Comparison of ENCODE assay signal across 29 cellular contexts in genomic region chr2:126810001-126810400, GRCh38.
"Had no signal": no experiment of that assay in that cellular context is flagged by ENCODE, and none has a peak within 500 bp of the region (broad histone marks: within the 10 kb centered on the region; RNA-seq: fewer than 3 reads in every experiment).

No MANE protein-coding gene starts in this region.

- ATAC-seq: naive thymus-derived CD8-positive, alpha-beta T cell; natural killer cell treated with Interleukin-12 subunit alpha and Interleukin-12 subunit beta and Interleukin-15 and Interleukin-18, amount 100 ng/mL, for 72 hours; psoas muscle; right cardiac atrium; right lobe of liver; stimulated activated effector memory CD8-positive, alpha-beta T cell treated with anti-CD3 and anti-CD28 coated beads, Interleukin-12 subunit alpha, Interleukin-12 subunit beta, amount 100 ng/mL, for 72 hours; stimulated activated naive B cell treated with anti-CD40 and anti-IgM and Interleukin-4, amounts not matched to agents 10 μg/mL and 1 μg/mL and 100 μg/mL, for 72 hours had no signal

- H2AFZ ChIP-seq: parathyroid adenoma had no signal

- H3K36me3 ChIP-seq: neutrophil, ovary, right lobe of liver, stomach, thoracic aorta, thyroid gland, tibial nerve, upper lobe of left lung, vagina had no signal

- H3K4me1 Mint-ChIP-seq: naive B cell; naive thymus-derived CD8-positive, alpha-beta T cell; stimulated activated effector memory CD8-positive, alpha-beta T cell treated with anti-CD3 and anti-CD28 coated beads, Interleukin-12 subunit alpha, Interleukin-12 subunit beta, amount 100 ng/mL, for 72 hours; stimulated activated naive B cell treated with anti-CD40 and anti-IgM and Interleukin-4, amounts not matched to agents 10 μg/mL and 1 μg/mL and 100 μg/mL, for 72 hours had no signal

- H3K9ac ChIP-seq: parathyroid adenoma had no signal

- H3K9me3 Mint-ChIP-seq: natural killer cell treated with Interleukin-12 subunit alpha and Interleukin-12 subunit beta and Interleukin-15 and Interleukin-18, amount 100 ng/mL, for 72 hours; stimulated activated effector memory CD8-positive, alpha-beta T cell treated with anti-CD3 and anti-CD28 coated beads, Interleukin-12 subunit alpha, Interleukin-12 subunit beta, amount 100 ng/mL, for 72 hours; stimulated activated naive CD8-positive, alpha-beta T cell treated with anti-CD3 and anti-CD28 coated beads, Interleukin-15, Interleukin-2, amounts not matched to agents 100 ng/mL and 50 ng/mL, for 24 hours had no signal

- H3K27ac Mint-ChIP-seq: naive B cell; naive thymus-derived CD8-positive, alpha-beta T cell; natural killer cell treated with Interleukin-12 subunit alpha and Interleukin-12 subunit beta and Interleukin-15 and Interleukin-18, amount 100 ng/mL, for 72 hours; nephron progenitor cell; progenitor cell of endocrine pancreas; stimulated activated effector memory CD8-positive, alpha-beta T cell treated with anti-CD3 and anti-CD28 coated beads, Interleukin-12 subunit alpha, Interleukin-12 subunit beta, amount 100 ng/mL, for 72 hours; stimulated activated naive B cell treated with anti-CD40 and anti-IgM and Interleukin-4, amounts not matched to agents 10 μg/mL and 1 μg/mL and 100 μg/mL, for 72 hours; stimulated activated naive CD8-positive, alpha-beta T cell treated with anti-CD3 and anti-CD28 coated beads, Interleukin-15, Interleukin-2, amounts not matched to agents 100 ng/mL and 50 ng/mL, for 24 hours had no signal

- H3K4me3 Mint-ChIP-seq: naive B cell; naive thymus-derived CD8-positive, alpha-beta T cell; natural killer cell treated with Interleukin-12 subunit alpha and Interleukin-12 subunit beta and Interleukin-15 and Interleukin-18, amount 100 ng/mL, for 72 hours; nephron progenitor cell; neural crest cell; stimulated activated effector memory CD8-positive, alpha-beta T cell treated with anti-CD3 and anti-CD28 coated beads, Interleukin-12 subunit alpha, Interleukin-12 subunit beta, amount 100 ng/mL, for 72 hours; stimulated activated naive B cell treated with anti-CD40 and anti-IgM and Interleukin-4, amounts not matched to agents 10 μg/mL and 1 μg/mL and 100 μg/mL, for 72 hours; stimulated activated naive CD8-positive, alpha-beta T cell treated with anti-CD3 and anti-CD28 coated beads, Interleukin-15, Interleukin-2, amounts not matched to agents 100 ng/mL and 50 ng/mL, for 24 hours had no signal

- H3K27me3 ChIP-seq: ovary, right lobe of liver, stomach, thyroid gland, tibial nerve, upper lobe of left lung, vagina had no signal

- FAIRE-seq: small intestine had no signal

- DNase-seq: naive B cell; naive thymus-derived CD8-positive, alpha-beta T cell; nucleus accumbens; ovary; psoas muscle; right cardiac atrium; right lobe of liver; small intestine; stimulated activated CD4-positive, alpha-beta T cell treated with anti-CD3 and anti-CD28 coated beads, Interleukin-15, amount 100 ng/mL, for 24 hours; stimulated activated CD4-positive, alpha-beta T cell treated with anti-CD3 and anti-CD28 coated beads, Interleukin-2, amount 100 ng/mL, for 24 hours; stimulated activated CD4-positive, alpha-beta T cell treated with anti-CD3 and anti-CD28 coated beads, Interleukin-2, amount 100 ng/mL, for 48 hours; stimulated activated CD4-positive, alpha-beta T cell treated with anti-CD3 and anti-CD28 coated beads, Interleukin-4, amount 100 ng/mL, for 24 hours; stimulated activated naive B cell treated with anti-CD40 and anti-IgM and Interleukin-4, amounts not matched to agents 10 μg/mL and 1 μg/mL and 100 μg/mL, for 72 hours; stimulated activated naive CD4-positive, alpha-beta T cell treated with Interleukin-2 at 50 U/mL for 16 hours; stomach; thyroid gland; trophoblast cell; upper lobe of left lung had no signal

- H3K4me1 ChIP-seq: parathyroid adenoma, psoas muscle, right lobe of liver, stomach, thyroid gland, tibial nerve, upper lobe of left lung, vagina had no signal

- H3K4me3 ChIP-seq: ovary, psoas muscle, right lobe of liver, stomach, thoracic aorta, thyroid gland, tibial nerve, upper lobe of left lung, vagina had no signal

- H3K27ac ChIP-seq: neutrophil, ovary, parathyroid adenoma, psoas muscle, right lobe of liver, stomach, thoracic aorta, thyroid gland, tibial nerve, upper lobe of left lung, vagina had no signal

- H3K79me2 ChIP-seq: parathyroid adenoma had no signal

- H3K9me3 ChIP-seq: neutrophil, ovary, psoas muscle, right lobe of liver, thoracic aorta, thyroid gland, upper lobe of left lung, vagina had no signal

- H3K36me3 Mint-ChIP-seq: naive B cell; naive thymus-derived CD8-positive, alpha-beta T cell; natural killer cell treated with Interleukin-12 subunit alpha and Interleukin-12 subunit beta and Interleukin-15 and Interleukin-18, amount 100 ng/mL, for 72 hours; stimulated activated effector memory CD8-positive, alpha-beta T cell treated with anti-CD3 and anti-CD28 coated beads, Interleukin-12 subunit alpha, Interleukin-12 subunit beta, amount 100 ng/mL, for 72 hours; stimulated activated naive B cell treated with anti-CD40 and anti-IgM and Interleukin-4, amounts not matched to agents 10 μg/mL and 1 μg/mL and 100 μg/mL, for 72 hours had no signal
